In the genomic region with DNA sequence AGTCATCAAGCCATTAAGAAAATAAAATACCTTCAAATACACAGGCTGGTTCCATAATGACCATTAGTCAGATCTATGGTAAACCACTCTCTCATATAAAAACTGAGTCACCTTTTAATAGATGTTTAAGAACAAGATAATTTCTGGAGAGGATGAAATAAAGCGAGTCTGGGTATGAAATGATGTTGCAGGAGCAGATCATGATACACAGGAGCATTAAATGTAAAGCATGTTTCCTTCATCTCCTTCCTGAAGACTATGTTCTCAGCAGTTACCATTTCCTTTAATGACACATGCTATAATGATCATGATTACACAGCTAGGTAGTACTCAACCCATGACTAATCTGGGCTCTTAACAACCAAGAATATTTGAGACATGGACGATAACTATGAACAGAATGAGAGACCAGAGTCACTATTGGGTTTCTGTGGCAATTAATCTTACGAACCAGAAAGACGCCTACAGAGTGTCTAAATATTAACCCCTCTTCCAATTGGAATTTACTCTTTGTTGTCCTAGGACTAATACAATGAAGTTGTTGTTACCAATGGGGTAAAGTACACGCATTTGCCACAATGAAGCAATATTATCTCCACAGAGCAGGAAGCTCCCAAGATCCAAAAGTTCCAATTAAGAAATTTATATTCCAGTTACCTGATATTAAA, we compare ENCODE assay signal across 13 cellular contexts.
DNase-seq lines count a peak whose midpoint lies in the region; ATAC-seq, FAIRE-seq and TF ChIP-seq lines count a peak whose summit lies in the region.
"Had no signal": no experiment of that assay in that cellular context is flagged by ENCODE, and none has a peak within 500 bp of the region (broad histone marks: within the 10 kb centered on the region; RNA-seq: fewer than 3 reads in every experiment).

No MANE protein-coding gene starts in this region.

- H3K14ac ChIP-seq in mesenchymal stem cell (ENCODE audit: low read length in 2 of 2): no peak overlapping the region

- no peak for ATAC-seq in GM19351 (IDR thresholded peaks at IDR 0.05; ENCODE audit: unreplicated experiment)
- ATAC-seq: stimulated activated naive B cell treated with anti-CD40 and anti-IgM and Interleukin-4, amounts not matched to agents 10 μg/mL and 1 μg/mL and 100 μg/mL, for 72 hours had no signal

- H4K91ac ChIP-seq in mesenchymal stem cell (ENCODE audit: low read length): no peak overlapping the region

- TF ChIP-seq POLR2A in transverse colon (IDR thresholded peaks at IDR 0.05) (no peak), thyroid gland (IDR thresholded peaks at IDR 0.05) (no peak)

- no peak for FAIRE-seq in bronchial epithelial cell (lab: Jason Lieb, UNC)

- no peaks in the 10 kb centered on the region for H3K36me3 ChIP-seq in bronchial epithelial cell (ENCODE audit: control insufficient read depth, insufficient read depth, low read length)
- no peaks in the 10 kb centered on the region for H3K36me3 ChIP-seq in mesenchymal stem cell (ENCODE audit: control insufficient read depth in 1 of 2, insufficient read depth in 2 of 2, low read depth in 1 of 2, low read length in 2 of 2)
- no peaks in the 10 kb centered on the region for H3K36me3 ChIP-seq in transverse colon
- no peaks in the 10 kb centered on the region for H3K36me3 ChIP-seq in thyroid gland

- H4K8ac ChIP-seq in mesenchymal stem cell (ENCODE audit: low read length): no peak overlapping the region

- WGBS in mesenchymal stem cell: 40% methylated on average over 2 of the region's 5 CpGs
- 56 to 64% methylated on average over 5 of the region's 5 CpGs for WGBS in transverse colon (ENCODE audit: low coverage in 1 of 2), 2 donors
- 83 to 94% methylated on average over 5 of the region's 5 CpGs for WGBS in thyroid gland, 2 donors

- H3K4me2 ChIP-seq in mesenchymal stem cell (ENCODE audit: low read length, poor library complexity, severe bottlenecking): no peak overlapping the region

- TF ChIP-seq CTCF in AG10803 (conservative IDR thresholded peaks at IDR 0.05; ENCODE audit: low read length) (no peak), bronchial epithelial cell (IDR thresholded peaks at IDR 0.05; ENCODE audit: insufficient read depth, low read length, severe bottlenecking) (no peak), transverse colon (IDR thresholded peaks at IDR 0.05) (no peak), thyroid gland (IDR thresholded peaks at IDR 0.05) (no peak)

- H3K18ac ChIP-seq in mesenchymal stem cell (ENCODE audit: low read depth in 1 of 2, low read length in 2 of 2): no peak overlapping the region

- H3K9ac ChIP-seq in mesenchymal stem cell (ENCODE audit: low read length): no peak overlapping the region

- H3K27me3 ChIP-seq in bronchial epithelial cell (ENCODE audit: control insufficient read depth, insufficient read depth, low read length) (no peaks in the 10 kb centered on the region), mesenchymal stem cell (ENCODE audit: control insufficient read depth in 1 of 2, insufficient read depth in 1 of 2, low read length in 2 of 2) (no peaks in the 10 kb centered on the region), transverse colon (no peaks in the 10 kb centered on the region), thyroid gland (no peaks in the 10 kb centered on the region)

- no peak overlapping the region for H2BK12ac ChIP-seq in mesenchymal stem cell (ENCODE audit: low read length in 2 of 2)

- H3K27ac ChIP-seq in mesenchymal stem cell (ENCODE audit: low read length, poor library complexity, severe bottlenecking) (peak overlapping the region; percentile 40), transverse colon (peak overlapping the region in 1 of 4 donors; percentile 11), thyroid gland (no peak overlapping the region)
- H3K27ac ChIP-seq: C4-2B had no signal

- DNase-seq in AG10803 (ENCODE audit: low read depth) (peak; percentile 66), HT1080 (ENCODE audit: low read depth) (peak; percentile 83), bronchial epithelial cell (ENCODE audit: low read depth) (peak; percentile 96), mesenchymal stem cell (peak; percentile 64), transverse colon (no peak), NCI-H345 (lab: John Stamatoyannopoulos, UW) (no peak), thyroid gland (no peak)
- DNase-seq: activated CD4-positive, alpha-beta T cell treated with anti-CD3 and anti-CD28 coated beads, Interleukin-2, amount 50 U/mL, for 48 hours; activated naive CD4-positive, alpha-beta T cell treated with Interleukin-2 at 50 U/mL for 16 hours; NCI-H187 treated with DMSO at 0.1 percent for 48 hours; stimulated activated naive B cell treated with anti-CD40 and anti-IgM and Interleukin-4, amounts not matched to agents 10 μg/mL and 1 μg/mL and 100 μg/mL, for 72 hours had no signal

- in situ Hi-C loops in transverse colon (cut with MboI; ENCODE audit: low pct_ligation_motif_present in 1 of 4, low pct_unique_long_range_greater_than_20kb in 1 of 4, low sequenced_read_pairs in 3 of 4): no loop called here

- H3K9me3 ChIP-seq in mesenchymal stem cell (ENCODE audit: control insufficient read depth, low read length): no peaks in the 10 kb centered on the region
- no peaks in the 10 kb centered on the region for H3K9me3 ChIP-seq in transverse colon
- H3K9me3 ChIP-seq in thyroid gland: no peaks in the 10 kb centered on the region

- H2BK120ac ChIP-seq in mesenchymal stem cell (ENCODE audit: low read depth, low read length): no peak overlapping the region

- H2AFZ ChIP-seq in mesenchymal stem cell (ENCODE audit: low read depth, low read length): no peak overlapping the region

- no peak overlapping the region for H2AK5ac ChIP-seq in mesenchymal stem cell (ENCODE audit: low read length, severe bottlenecking)

- H3K23ac ChIP-seq in mesenchymal stem cell (ENCODE audit: low read length in 2 of 2): no peak overlapping the region

- peaks cover 3% of the 10 kb centered on the region for H3K79me1 ChIP-seq in mesenchymal stem cell (replicated peaks; ENCODE audit: low read length, poor library complexity, severe bottlenecking)

- no peak overlapping the region for H2BK5ac ChIP-seq in mesenchymal stem cell (ENCODE audit: low read depth, low read length, poor library complexity, severe bottlenecking)

- H3K4ac ChIP-seq in mesenchymal stem cell (ENCODE audit: low read depth in 1 of 2, low read length in 2 of 2): no peak overlapping the region

- H3K4me1 ChIP-seq in mesenchymal stem cell (ENCODE audit: control insufficient read depth, insufficient read depth, low read depth, low read length) (peaks cover 7% of the 10 kb centered on the region), transverse colon (peaks cover 0 to 22% (median 9%) of the 10 kb centered on the region in 4 donors), thyroid gland (peaks cover 24 to 41% of the 10 kb centered on the region in 2 donors)

- H3K4me3 ChIP-seq in AG10803 (ENCODE audit: low read length) (no peak overlapping the region), bronchial epithelial cell (ENCODE audit: low read depth, low read length) (no peak overlapping the region), mesenchymal stem cell (ENCODE audit: insufficient read depth in 1 of 2, low read depth in 1 of 2, low read length in 2 of 2) (no peak overlapping the region), transverse colon (no peak overlapping the region), thyroid gland (replicated peaks in 1 of 3) (no peak overlapping the region)

- TF ChIP-seq EP300 in transverse colon (IDR thresholded peaks at IDR 0.05; ENCODE audit: low read depth): no peak

- no peak overlapping the region for H2BK15ac ChIP-seq in mesenchymal stem cell (ENCODE audit: low read depth, poor library complexity, severe bottlenecking)

- intact Hi-C loops in transverse colon (cut with DNase I; ENCODE audit: low total_unique reads): no loop called here
- intact Hi-C loops in thyroid gland (cut with DNase I): no loop called here

Comparison
In these comparisons a context has a peak if more than half of its experiments do, and no peak if none do; other contexts are left out.
1. DNase-seq: peak in AG10803 (single experiment), HT1080 (single experiment), bronchial epithelial cell (single experiment) and mesenchymal stem cell (single experiment); none in transverse colon (single experiment), NCI-H345 (single experiment) and thyroid gland (0 of 2).